8 cellular contexts compared by ENCODE assay signal in genomic region chr7:93314449-93314848, GRCh38.
"Had no signal": no experiment of that assay in that cellular context is flagged by ENCODE, and none has a peak within 500 bp of the region (broad histone marks: within the 10 kb centered on the region; RNA-seq: fewer than 3 reads in every experiment).

No MANE protein-coding gene starts in this region.

- H3K27ac ChIP-seq: KMS-11 had no signal

- DNase-seq: H9, HCEC 1CT, KBM-7 had no signal

- ATAC-seq: GM23338 had no signal

- H3K4me2 ChIP-seq: GM23338, KMS-11 had no signal

- H3K9ac ChIP-seq: KMS-11 had no signal

- FAIRE-seq: H1, H54, HTR-8/SVneo had no signal

- H3K27ac Mint-ChIP-seq: GM23338, H9 had no signal

- H3K9me3 Mint-ChIP-seq: GM23338, H9 had no signal

- H3K4me3 ChIP-seq: GM23338 had no signal

- H2AFZ ChIP-seq: GM23338 had no signal

- H3K4me3 Mint-ChIP-seq: GM23338, H9 had no signal
